1 cellular context compared by ENCODE assay signal in the genomic region with DNA sequence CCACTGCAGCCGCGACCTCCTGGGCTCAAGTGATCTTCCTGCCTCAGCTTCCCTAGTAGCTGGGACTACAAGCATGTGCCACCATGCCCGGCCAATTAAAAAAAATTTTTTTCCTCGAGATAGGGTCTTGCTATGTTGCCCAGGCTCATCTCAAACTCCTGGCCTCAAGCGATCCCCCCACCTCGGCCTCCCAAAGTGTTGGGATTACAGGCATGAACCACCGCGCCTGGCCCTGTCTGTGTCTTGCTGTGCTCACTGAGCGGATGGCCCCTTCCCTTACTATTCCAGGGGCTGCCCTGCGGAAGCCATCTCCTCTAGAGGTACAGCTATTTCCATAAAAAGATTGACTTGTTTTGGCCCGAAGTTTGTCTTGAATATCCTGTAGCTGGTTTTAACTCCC.
TF ChIP-seq lines count a peak whose summit lies in the region.

No MANE protein-coding gene starts in this region.

TF ChIP-seq in K562, 482 proteins besides CTCF, POLR2A, EP300 and RAD21:
- TF ChIP-seq, protein P1, sequence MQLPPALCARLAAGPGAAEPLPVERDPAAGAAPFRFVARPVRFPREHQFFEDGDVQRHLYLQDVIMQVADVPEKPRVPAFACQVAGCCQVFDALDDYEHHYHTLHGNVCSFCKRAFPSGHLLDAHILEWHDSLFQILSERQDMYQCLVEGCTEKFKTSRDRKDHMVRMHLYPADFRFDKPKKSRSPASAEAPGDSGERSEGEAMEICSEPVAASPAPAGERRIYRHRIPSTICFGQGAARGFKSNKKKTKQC (CRISPR knock-in tag; IDR thresholded peaks at IDR 0.05) = no peak
- peak; percentile 76 for TF ChIP-seq ZNF121 (CRISPR knock-in tag; conservative IDR thresholded peaks at IDR 0.05)
